ENCODE assay signal across 8 cellular contexts in genomic region chr2:54556659-54557121, GRCh38.
DNase-seq lines count a peak whose midpoint lies in the region; ATAC-seq and TF ChIP-seq lines count a peak whose summit lies in the region.

No MANE protein-coding gene starts in this region.

- DNase-seq in CD8-positive, alpha-beta T cell, result no peak
- DNase-seq in Panc1 (ENCODE audit: low read depth, low spot score) (no peak), esophagus squamous epithelium (lab: John Stamatoyannopoulos, UW) (no peak), superior temporal gyrus (ENCODE audit: extremely low spot score) (no peak), medulla oblongata (ENCODE audit: extremely low spot score) (no peak), G401 (ENCODE audit: low spot score) (no peak)

- no peak for TF ChIP-seq CTCF in CD8-positive, alpha-beta T cell (IDR thresholded peaks at IDR 0.05)
- TF ChIP-seq CTCF in Panc1 (IDR thresholded peaks at IDR 0.05) (no peak), esophagus squamous epithelium (IDR thresholded peaks at IDR 0.05) (no peak), parathyroid adenoma (IDR thresholded peaks at IDR 0.05) (no peak)

- no peak overlapping the region for H3K4me3 ChIP-seq in CD8-positive, alpha-beta T cell (ENCODE audit: low read depth, low read length)
- H3K4me3 ChIP-seq in Panc1 (ENCODE audit: low read depth in 2 of 2, low read length in 2 of 2) (no peak overlapping the region), esophagus squamous epithelium (peak overlapping the region in 1 of 4 donors; percentile 74), parathyroid adenoma (ENCODE audit: low read depth, low read length) (peak overlapping the region; percentile 96)

- no peaks in the 10 kb centered on the region for H3K9me3 Mint-ChIP-seq in CD8-positive, alpha-beta T cell

- CTCF ChIA-PET in CD8-positive, alpha-beta T cell (lab: Charles Lee), result interaction anchor here (0.7 to 3.3 kb wide), 5 partner anchors 18 to 68 kb away, joined by 3 to 16 read pairs (median 8); no protein-coding TSS in a partner anchor
- CTCF ChIA-PET in Panc1 (lab: Charles Lee), result interaction anchor here (0.6 to 0.7 kb wide), 2 partner anchors 12 to 242 kb away, joined by 3 read pairs; no protein-coding TSS in a partner anchor

- TSS peak; percentile 69 for BruUV-seq in Panc1 (replicated peaks; lab: Mats Ljungman, UMichigan)

- peak overlapping the region; percentile 90 for H3K27ac Mint-ChIP-seq in CD8-positive, alpha-beta T cell

- H3K4me1 Mint-ChIP-seq in CD8-positive, alpha-beta T cell (ENCODE audit: low read depth), result peaks cover 57% of the 10 kb centered on the region

- no peaks in the 10 kb centered on the region for H3K9me3 ChIP-seq in CD8-positive, alpha-beta T cell (ENCODE audit: low read length)
- H3K9me3 ChIP-seq in Panc1 (ENCODE audit: control insufficient read depth, insufficient read depth, low read depth, low read length) (no peaks in the 10 kb centered on the region), esophagus squamous epithelium (no peaks in the 10 kb centered on the region), parathyroid adenoma (ENCODE audit: control insufficient read depth, low read length) (no peaks in the 10 kb centered on the region)

- no peaks in the 10 kb centered on the region for H3K36me3 ChIP-seq in CD8-positive, alpha-beta T cell (ENCODE audit: insufficient read depth, low read length)
- H3K36me3 ChIP-seq in Panc1 (ENCODE audit: control insufficient read depth, insufficient read depth, low read length), result peaks cover 7% of the 10 kb centered on the region
- no peaks in the 10 kb centered on the region for H3K36me3 ChIP-seq in esophagus squamous epithelium
- H3K36me3 ChIP-seq in parathyroid adenoma (ENCODE audit: control insufficient read depth, insufficient read depth, low read length), result no peaks in the 10 kb centered on the region

- peaks cover 27% of the 10 kb centered on the region for H3K4me1 ChIP-seq in CD8-positive, alpha-beta T cell (ENCODE audit: insufficient read depth, low read length)
- H3K4me1 ChIP-seq in Panc1 (ENCODE audit: control insufficient read depth, insufficient read depth, low read length) (peaks cover 31% of the 10 kb centered on the region), esophagus squamous epithelium (peaks cover 12 to 69% (median 40%) of the 10 kb centered on the region in 3 donors), parathyroid adenoma (peaks cover 20% of the 10 kb centered on the region)

- H3K27me3 Mint-ChIP-seq in CD8-positive, alpha-beta T cell (ENCODE audit: low read depth), result no peaks in the 10 kb centered on the region

- in situ Hi-C loops in Panc1 (cut with HindIII; ENCODE audit: low pct_unique_long_range_greater_than_20kb, low sequenced_read_pairs), result no loop called here
- in situ Hi-C loops in G401 (cut with HindIII; ENCODE audit: low sequenced_read_pairs), result no loop called here

- H3K27me3 ChIP-seq in CD8-positive, alpha-beta T cell (ENCODE audit: insufficient read depth, low read length), result no peaks in the 10 kb centered on the region
- H3K27me3 ChIP-seq in Panc1 (ENCODE audit: control insufficient read depth, insufficient read depth, low read length) (no peaks in the 10 kb centered on the region), esophagus squamous epithelium (no peaks in the 10 kb centered on the region), parathyroid adenoma (ENCODE audit: control insufficient read depth, insufficient read depth, low read length) (no peaks in the 10 kb centered on the region)

- peak overlapping the region; percentile 83 for H3K4me2 ChIP-seq in parathyroid adenoma (ENCODE audit: low read length)

- peak overlapping the region; percentile 88 for H2AFZ ChIP-seq in parathyroid adenoma

- intact Hi-C loops in CD8-positive, alpha-beta T cell (cut with DNase I, micrococcal nuclease), result loop anchor here (1.0 to 10.0 kb wide), 5 partner anchors 34 to 861 kb away; partner anchors contain the start of genes ACYP2 (in 1 of the 2) and CCDC88A (in 1 of the 2)
- intact Hi-C loops in Panc1 (cut with micrococcal nuclease; ENCODE audit: unreplicated experiment) (loop anchor here (10.0 kb wide), 1 partner anchor 102 kb away; the partner anchor contains the start of gene SPTBN1), esophagus squamous epithelium (cut with DNase I) (no loop called here)

- no peak for TF ChIP-seq POLR2A in esophagus squamous epithelium (IDR thresholded peaks at IDR 0.05)

- no peak for ATAC-seq in CD8-positive, alpha-beta T cell
- no peak for ATAC-seq in Panc1
- ATAC-seq in GM21447 (IDR thresholded peaks at IDR 0.05; ENCODE audit: unreplicated experiment), result no peak

- no peak overlapping the region for H3K9ac ChIP-seq in parathyroid adenoma

- 86 to 93% methylated on average over 1 of the region's 1 CpG for whole genome bisulfite sequencing in esophagus squamous epithelium, 2 donors

- H3K27ac ChIP-seq in CD8-positive, alpha-beta T cell (ENCODE audit: low read depth, low read length), result peak overlapping the region; percentile 81
- peak overlapping the region; percentile 95 for H3K27ac ChIP-seq in Panc1 (ENCODE audit: low read length)
- peak overlapping the region in 3 of 4 donors; percentile 96 to 98 (median 97) for H3K27ac ChIP-seq in esophagus squamous epithelium
- peak overlapping the region; percentile 87 for H3K27ac ChIP-seq in parathyroid adenoma

- peak overlapping the region; percentile 98 for H3K4me3 Mint-ChIP-seq in CD8-positive, alpha-beta T cell

- POLR2A ChIA-PET in CD8-positive, alpha-beta T cell (lab: Charles Lee), result interaction anchor here (4.9 to 5.2 kb wide), 2 partner anchors 16 to 43 kb away, joined by 36 to 91 read pairs; no protein-coding TSS in a partner anchor
- POLR2A ChIA-PET in Panc1 (lab: Charles Lee), result no interaction called here

- H3K79me2 ChIP-seq in parathyroid adenoma, result peaks cover 32% of the 10 kb centered on the region

- H3K36me3 Mint-ChIP-seq in CD8-positive, alpha-beta T cell, result peaks cover 28% of the 10 kb centered on the region
